27 cellular contexts compared by ENCODE assay signal in the genomic region with DNA sequence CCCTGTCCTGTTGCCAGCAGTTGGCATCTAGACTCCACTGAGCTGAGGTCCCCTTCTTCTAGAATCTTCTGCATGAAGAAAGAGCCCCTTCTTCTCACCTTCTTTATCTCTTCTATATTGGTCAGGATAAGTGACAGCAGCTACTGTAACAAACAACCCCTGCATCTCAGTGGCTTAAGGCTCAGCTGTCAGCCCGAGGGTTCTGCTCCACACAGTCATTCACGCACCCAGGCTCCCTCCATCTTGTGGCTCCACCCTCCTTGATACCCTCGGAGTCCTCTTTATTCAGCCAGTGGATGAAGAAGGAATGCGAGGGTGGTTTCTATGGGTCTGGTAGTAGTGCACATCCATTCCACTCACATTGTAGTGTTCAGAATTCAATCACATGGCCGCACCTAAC. TPM values are rescaled to one million over a fixed set of nuclear protein-coding genes. Genes with fewer than 3 reads are reported as not detected.
DNase-seq lines count a peak whose midpoint lies in the region; ATAC-seq, FAIRE-seq and TF ChIP-seq lines count a peak whose summit lies in the region.
"Had no signal": no experiment of that assay in that cellular context is flagged by ENCODE, and none has a peak within 500 bp of the region (broad histone marks: within the 10 kb centered on the region; RNA-seq: fewer than 3 reads in every experiment).

No MANE protein-coding gene starts in this region.

- H3K9me3 ChIP-seq in BLaER1 (peaks cover 23% of the 10 kb centered on the region), K562 (replicated peaks; ENCODE audit: control insufficient read depth, insufficient read depth, low read depth, low read length) (no peaks in the 10 kb centered on the region; the same call in 1 of the 2 replicates)
- H3K9me3 ChIP-seq in BLaER1 treated with 17β-estradiol and CSF1 and Interleukin-3, amounts not matched to agents 10 nM and 100 nM (replicated peaks in 1 of 11), result peaks cover 13 to 35% (median 27%) of the 10 kb centered on the region in 11 experiments; a peak in 21 of 22 replicates
- H3K9me3 ChIP-seq: BE2C had no signal

- H3K4me2 ChIP-seq in BLaER1 (peak overlapping the region; percentile 66), K562 (ENCODE audit: insufficient read depth, low read length) (no peak overlapping the region)
- peak overlapping the region in 8 of 11 experiments; percentile 8 to 58 (median 40); a peak in 14 of 22 replicates for H3K4me2 ChIP-seq in BLaER1 treated with 17β-estradiol and CSF1 and Interleukin-3, amounts not matched to agents 10 nM and 100 nM

- ATAC-seq in K562 (no peak), HG02938 (IDR thresholded peaks at IDR 0.05; ENCODE audit: unreplicated experiment) (no peak), HG02840 (IDR thresholded peaks at IDR 0.05; ENCODE audit: low FRiP score, unreplicated experiment) (no peak), GM19463 (IDR thresholded peaks at IDR 0.05; ENCODE audit: unreplicated experiment) (no peak)
- ATAC-seq: GM12878 had no signal

- H3K36me3 ChIP-seq in BLaER1 (no peaks in the 10 kb centered on the region), K562 (ENCODE audit: control insufficient read depth, insufficient read depth, low read length) (no peaks in the 10 kb centered on the region)
- no peaks in the 10 kb centered on the region for H3K36me3 ChIP-seq in BLaER1 treated with 17β-estradiol and CSF1 and Interleukin-3, amounts not matched to agents 10 nM and 100 nM
- H3K36me3 ChIP-seq: BE2C had no signal

- no peak overlapping the region for H3K9ac ChIP-seq in BLaER1
- no peak overlapping the region for H3K9ac ChIP-seq in BLaER1 treated with 17β-estradiol and CSF1 and Interleukin-3, amounts not matched to agents 10 nM and 100 nM
- no peak overlapping the region for H3K9ac ChIP-seq in K562 (ENCODE audit: insufficient read depth in 1 of 2, low read depth in 2 of 2, low read length in 2 of 2)

- no peaks in the 10 kb centered on the region for H3K9me1 ChIP-seq in K562 (ENCODE audit: control insufficient read depth, insufficient read depth, low read length)

- H3K4me3 ChIP-seq in BLaER1, result no peak overlapping the region
- H3K4me3 ChIP-seq in BLaER1 treated with 17β-estradiol and CSF1 and Interleukin-3, amounts not matched to agents 10 nM and 100 nM, result no peak overlapping the region
- H3K4me3 ChIP-seq in K562, result no peak overlapping the region
- H3K4me3 ChIP-seq: GM12878 had no signal

- CTCF ChIA-PET in K562 (lab: Yijun Ruan, JAX; ENCODE audit: low intra/inter-chr PET ratio), result no interaction called here

- intact Hi-C loops in K562 (cut with micrococcal nuclease), result no loop called here

- WGBS in K562 (ENCODE audit: insufficient coverage, low coverage, missing lambda C conversion rate), result 2% methylated on average over 5 of the region's 5 CpGs

- TF ChIP-seq CTCF in K562 (IDR thresholded peaks at IDR 0.05 in 2 of 3, conservative IDR thresholded peaks at IDR 0.05 in 1 of 3; ENCODE audit: insufficient read depth in 2 of 3, low read depth in 1 of 3, low read length in 3 of 3), result no peak

- no peak for DNase-seq in K562 (ENCODE audit: extremely low read depth in 1 of 4, low spot score in 3 of 4)
- DNase-seq: 8988T; ACHN; BE2C; C1 segment of cervical spinal cord; CD4-positive, alpha-beta memory T cell; CD4-positive, CD25-positive, alpha-beta regulatory T cell; CD8-positive, alpha-beta memory T cell; COR-L47; DMS 273 treated with DMSO at 0.1 percent for 48 hours; DMS153; DMS53; DMS79; DND-41; EL; GDM1 had no signal

- no peak overlapping the region for H2AFZ ChIP-seq in K562 (ENCODE audit: low read depth, low read length)

- H3K79me2 ChIP-seq in K562 (ENCODE audit: control insufficient read depth, insufficient read depth, low read length), result no peaks in the 10 kb centered on the region

- no peak for FAIRE-seq in K562 (lab: Jason Lieb, UNC)
- FAIRE-seq: A204.1, GM12878, GM12892, GM18507 had no signal

- no TSS peak for BruUV-seq in K562 (replicated peaks; lab: Mats Ljungman, UMichigan)

- TF ChIP-seq RAD21 in K562 (CRISPR knock-in tag; conservative IDR thresholded peaks at IDR 0.05 in 1 of 2, IDR thresholded peaks at IDR 0.05 in 1 of 2), result no peak

- in situ Hi-C loops in K562 (cut with MboI), result no loop called here

- no peak for TF ChIP-seq EP300 in K562 (IDR thresholded peaks at IDR 0.05; ENCODE audit: low read length)

- TF ChIP-seq POLR2A in K562 (conservative IDR thresholded peaks at IDR 0.05), result no peak

- H3K4me1 ChIP-seq in BLaER1, result peaks cover 58% of the 10 kb centered on the region
- H3K4me1 ChIP-seq in BLaER1 treated with 17β-estradiol and CSF1 and Interleukin-3, amounts not matched to agents 10 nM and 100 nM, result peaks cover 13 to 50% (median 33%) of the 10 kb centered on the region in 10 experiments
- H3K4me1 ChIP-seq in K562 (replicated peaks in 1 of 2; ENCODE audit: control insufficient read depth in 2 of 2, insufficient read depth in 2 of 2, low read length in 2 of 2), result no peaks in the 10 kb centered on the region

- H3K27ac ChIP-seq in BLaER1, result no peak overlapping the region
- no peak overlapping the region for H3K27ac ChIP-seq in BLaER1 treated with 17β-estradiol and CSF1 and Interleukin-3, amounts not matched to agents 10 nM and 100 nM
- no peak overlapping the region for H3K27ac ChIP-seq in K562 (ENCODE audit: extremely low read depth, low read depth, low read length)

- POLR2A ChIA-PET in K562 (lab: Yijun Ruan, JAX), result no interaction called here

- H3K27me3 ChIP-seq in BLaER1 (no peaks in the 10 kb centered on the region), K562 (ENCODE audit: control insufficient read depth in 2 of 2, insufficient read depth in 2 of 2, low read length in 2 of 2) (peaks cover 52 to 75% of the 10 kb centered on the region in 2 experiments)
- peaks cover 0 to 22% (median 0%) of the 10 kb centered on the region in 11 experiments; a peak in 5 of 22 replicates for H3K27me3 ChIP-seq in BLaER1 treated with 17β-estradiol and CSF1 and Interleukin-3, amounts not matched to agents 10 nM and 100 nM
- H3K27me3 ChIP-seq: BE2C had no signal

- H4K20me1 ChIP-seq in BLaER1 (no peaks in the 10 kb centered on the region), K562 (replicated peaks; ENCODE audit: control insufficient read depth, insufficient read depth, low read length) (no peaks in the 10 kb centered on the region)
- H4K20me1 ChIP-seq in BLaER1 treated with 17β-estradiol and CSF1 and Interleukin-3, amounts not matched to agents 10 nM and 100 nM, result peaks cover 0 to 3% (median 0%) of the 10 kb centered on the region in 11 experiments; a peak in 2 of 22 replicates

TF ChIP-seq in K562, 482 proteins besides CTCF, POLR2A, EP300 and RAD21:
- TF ChIP-seq RBBP5 (IDR thresholded peaks at IDR 0.05; ENCODE audit: borderline replicate concordance, insufficient read depth, low read length, poor library complexity, severe bottlenecking), result no peak
- TF ChIP-seq ZNF12 (CRISPR knock-in tag; IDR thresholded peaks at IDR 0.05), result peak; percentile 59; the same call in 1 of the 2 replicates
TF ChIP-seq in K562: peak in this region for 1.

RNA-seq across cellular contexts. Expression of a gene that starts 10.5 kb away (rescaled TPM):
- total RNA-seq in K562 (2011; cell fraction: chromatin; rRNA removed; ENCODE audit: low replicate concordance), result not detected in 2 replicates
- total RNA-seq in K562 (2011; cell fraction: nucleolus; rRNA removed), result not detected in 2 replicates
- total RNA-seq in K562 (2011; cell fraction: nucleoplasm; rRNA removed), result not detected in 2 replicates
- total RNA-seq in K562 (2014; rRNA removed) (not detected in 2 replicates), K562 (2014; rRNA removed; fragmentation: Illumina TruSeq; extraction: Trizol) (not detected in 2 replicates), K562 (2015; rRNA removed; fragmentation: Illumina TruSeq; extraction: Trizol) (not detected in 2 replicates), K562 (2021) (not detected in 2 replicates)
- polyA plus RNA-seq in K562 (2011; rRNA removed) (not detected in 2 replicates), K562 (2014; fragmentation: Illumina TruSeq; extraction: Trizol) (not detected in 2 replicates), K562 (2014; fragmentation: Nextera tagmentation; extraction: Ambion mirVana) (not detected), K562 (2014; rRNA removed) (not detected in 2 replicates)
- not detected in 2 replicates for polyA plus RNA-seq in K562 (2011; cell fraction: cytosol; rRNA removed)
- polyA plus RNA-seq in K562 (2011; cell fraction: nucleus; rRNA removed), result not detected in 2 replicates
- not detected in 2 replicates for polyA plus RNA-seq in K562 (2012)
- polyA minus RNA-seq in K562 (2011; rRNA and poly(A)+ RNA removed), result not detected in 2 replicates
- polyA minus RNA-seq in K562 (2011; cell fraction: cytosol; rRNA and poly(A)+ RNA removed), result not detected in 2 replicates
- not detected in 2 replicates for polyA minus RNA-seq in K562 (2011; cell fraction: nucleus; rRNA and poly(A)+ RNA removed)
- total RNA-seq: CD4-positive, alpha-beta memory T cell; CD4-positive, CD25-positive, alpha-beta regulatory T cell; CD8-positive, alpha-beta memory T cell; GM12878 had no signal
- polyA plus RNA-seq: AG04450; CD14-positive monocyte; CD4-positive, alpha-beta memory T cell; CD4-positive, CD25-positive, alpha-beta regulatory T cell; CD8-positive, alpha-beta memory T cell had no signal
